In the genomic region with DNA sequence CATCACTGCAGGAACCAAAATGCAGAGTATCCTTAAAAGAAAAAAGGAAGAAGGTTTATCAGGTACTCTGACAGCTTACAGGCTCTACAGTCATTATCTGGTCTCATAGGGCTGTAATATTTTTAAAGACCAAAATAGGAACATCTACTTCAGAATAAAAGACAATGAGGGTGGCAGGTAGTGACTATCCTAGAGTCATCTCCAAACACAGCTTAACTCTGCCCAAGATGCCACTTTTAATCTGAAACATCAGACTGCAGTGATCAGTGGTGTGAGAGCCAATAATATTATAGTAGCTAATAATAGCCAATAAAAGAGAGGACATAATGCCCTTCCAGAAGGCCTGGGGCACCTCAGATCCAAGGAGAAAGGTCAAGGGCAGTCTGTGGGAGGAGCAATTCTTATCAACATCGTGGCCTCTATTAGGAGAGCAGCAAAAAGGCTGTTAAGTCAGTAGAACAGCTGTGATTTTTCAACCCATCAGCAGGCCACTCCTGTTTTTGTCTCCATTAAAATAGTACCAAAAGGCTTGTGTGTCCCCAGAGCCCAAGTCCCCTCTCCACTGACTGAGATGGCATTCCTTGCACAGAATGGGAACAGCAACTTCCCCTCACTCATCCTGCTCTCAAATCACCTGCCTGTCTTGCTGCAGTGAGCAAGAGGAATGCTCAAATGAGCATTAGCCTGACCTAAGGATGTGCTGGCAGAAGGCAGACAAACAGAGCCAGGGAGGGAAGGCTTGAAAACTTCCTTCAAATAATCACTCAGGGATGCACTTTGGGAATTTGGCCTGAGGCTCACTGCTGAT, we compare ENCODE assay signal across 12 cellular contexts. TPM values are rescaled to one million over a fixed set of nuclear protein-coding genes. Genes with fewer than 3 reads are reported as not detected.
DNase-seq lines count a peak whose midpoint lies in the region; ATAC-seq and TF ChIP-seq lines count a peak whose summit lies in the region.
"Had no signal": no experiment of that assay in that cellular context is flagged by ENCODE, and none has a peak within 500 bp of the region (broad histone marks: within the 10 kb centered on the region; RNA-seq: fewer than 3 reads in every experiment).

No MANE protein-coding gene starts in this region.

- peak; percentile 13 for ATAC-seq in Right ventricle myocardium superior (ENCODE audit: poor library complexity)
- ATAC-seq: pancreas had no signal

- no peaks in the 10 kb centered on the region for H3K9me3 ChIP-seq in tibial nerve
- H3K9me3 ChIP-seq: pancreas had no signal

- H3K4me3 ChIP-seq in kidney epithelial cell (ENCODE audit: low read depth, low read length) (no peak overlapping the region), tibial nerve (no peak overlapping the region)
- H3K4me3 ChIP-seq: pancreas had no signal

- 21 to 35% methylated on average over 1 of the region's 1 CpG for WGBS in tibial nerve, 2 donors

- no peaks in the 10 kb centered on the region for H3K36me3 ChIP-seq in kidney epithelial cell (ENCODE audit: control insufficient read depth, insufficient read depth, low read length)
- H3K36me3 ChIP-seq in tibial nerve = no peaks in the 10 kb centered on the region
- H3K36me3 ChIP-seq: pancreas had no signal

- peaks cover 57% of the 10 kb centered on the region for H3K4me1 Mint-ChIP-seq in activated CD4-positive, alpha-beta memory T cell treated with anti-CD3 and anti-CD28 coated beads, Interleukin-2, amount 10 ng/mL, durations not matched to agents 7 days and 5 days

- no peak for TF ChIP-seq CTCF in kidney epithelial cell (IDR thresholded peaks at IDR 0.05; ENCODE audit: insufficient read depth, low read length, poor library complexity, severe bottlenecking)
- TF ChIP-seq CTCF in tibial nerve (IDR thresholded peaks at IDR 0.05) = no peak
- no peak for TF ChIP-seq CTCF in GM10266 (IDR thresholded peaks at IDR 0.05; ENCODE audit: control insufficient read depth, insufficient read depth, low read depth, missing control alignments)

- CTCF ChIA-PET in activated CD4-positive, alpha-beta memory T cell treated with anti-CD3 and anti-CD28 coated beads, Interleukin-2, amount 10 ng/mL, durations not matched to agents 7 days and 5 days (lab: Charles Lee) = interaction anchor here (0.7 to 3.0 kb wide), 11 partner anchors 10 to 221 kb away, joined by 3 to 19 read pairs (median 4); a partner anchor contains a TSS

- no peaks in the 10 kb centered on the region for H3K27me3 Mint-ChIP-seq in activated CD4-positive, alpha-beta memory T cell treated with anti-CD3 and anti-CD28 coated beads, Interleukin-2, amount 10 ng/mL, durations not matched to agents 7 days and 5 days

- TF ChIP-seq EP300 in tibial nerve (IDR thresholded peaks at IDR 0.05) = no peak

- H3K27me3 ChIP-seq in kidney epithelial cell (ENCODE audit: control insufficient read depth, insufficient read depth, low read length) (no peaks in the 10 kb centered on the region), tibial nerve (no peaks in the 10 kb centered on the region)
- H3K27me3 ChIP-seq: pancreas had no signal

- no peaks in the 10 kb centered on the region for H3K9me3 Mint-ChIP-seq in activated CD4-positive, alpha-beta memory T cell treated with anti-CD3 and anti-CD28 coated beads, Interleukin-2, amount 10 ng/mL, durations not matched to agents 7 days and 5 days

- POLR2A ChIA-PET in activated CD4-positive, alpha-beta memory T cell treated with anti-CD3 and anti-CD28 coated beads, Interleukin-2, amount 10 ng/mL, durations not matched to agents 7 days and 5 days (lab: Charles Lee) = interaction anchor here (0.6 to 4.3 kb wide), 12 partner anchors 8 to 1388 kb away, joined by 3 to 68 read pairs (median 4); a partner anchor contains a TSS

- peak overlapping the region; percentile 79 for H3K27ac Mint-ChIP-seq in activated CD4-positive, alpha-beta memory T cell treated with anti-CD3 and anti-CD28 coated beads, Interleukin-2, amount 10 ng/mL, durations not matched to agents 7 days and 5 days

- DNase-seq in Right ventricle myocardium superior (no peak), cardiac septum (ENCODE audit: low spot score) (no peak), kidney epithelial cell (ENCODE audit: low read depth) (peak; percentile 73), SKM-1 treated with dmso at 0.1 percent for 144 hours (lab: John Stamatoyannopoulos, UW; ENCODE audit: unreplicated experiment) (no peak), tibial nerve (ENCODE audit: low spot score in 2 of 2) (no peak), GM10266 (ENCODE audit: extremely low spot score) (no peak)
- DNase-seq in activated CD4-positive, alpha-beta memory T cell treated with anti-CD3 and anti-CD28 coated beads, Interleukin-2, amount 10 ng/mL, durations not matched to agents 7 days and 5 days = no peak
- DNase-seq in stimulated activated naive CD4-positive, alpha-beta T cell treated with Interleukin-2 at 50 U/mL for 16 hours (lab: John Stamatoyannopoulos, UW) = no peak
- DNase-seq: cortex of kidney, head of caudate nucleus, NCI-H1417, pancreas had no signal

- H3K36me3 Mint-ChIP-seq in activated CD4-positive, alpha-beta memory T cell treated with anti-CD3 and anti-CD28 coated beads, Interleukin-2, amount 10 ng/mL, durations not matched to agents 7 days and 5 days (ENCODE audit: low read depth) = peaks cover 38% of the 10 kb centered on the region

- intact Hi-C loops in Right ventricle myocardium superior (cut with DNase I) = loop anchor here (10.0 kb wide), 1 partner anchor 54 kb away; no protein-coding TSS in a partner anchor
- intact Hi-C loops in cardiac septum (cut with DNase I) = no loop called here

- H3K4me3 Mint-ChIP-seq in activated CD4-positive, alpha-beta memory T cell treated with anti-CD3 and anti-CD28 coated beads, Interleukin-2, amount 10 ng/mL, durations not matched to agents 7 days and 5 days = peak overlapping the region; percentile 46

- H3K4me1 ChIP-seq in tibial nerve = peaks cover 0 to 20% (median 10%) of the 10 kb centered on the region in 4 donors
- H3K4me1 ChIP-seq: pancreas had no signal

- no peak overlapping the region for H3K27ac ChIP-seq in tibial nerve
- H3K27ac ChIP-seq: pancreas had no signal

- no peak for TF ChIP-seq POLR2A in tibial nerve (IDR thresholded peaks at IDR 0.05)

RNA-seq across cellular contexts. Expression of a gene that starts 20.7 kb away (rescaled TPM):
- total RNA-seq in Right ventricle myocardium superior (9.6 TPM), cardiac septum (7.5 TPM), kidney epithelial cell (48.8 and 53.2 TPM in 2 replicates), tibial nerve (1 to 10 TPM; 2.1 to 9.9 (median 5.0) TPM)
- 100 to 1,000 TPM; 418 to 420 TPM for total RNA-seq in activated CD4-positive, alpha-beta memory T cell treated with anti-CD3 and anti-CD28 coated beads, Interleukin-2, amount 10 ng/mL, durations not matched to agents 7 days and 5 days
